In the genomic region with DNA sequence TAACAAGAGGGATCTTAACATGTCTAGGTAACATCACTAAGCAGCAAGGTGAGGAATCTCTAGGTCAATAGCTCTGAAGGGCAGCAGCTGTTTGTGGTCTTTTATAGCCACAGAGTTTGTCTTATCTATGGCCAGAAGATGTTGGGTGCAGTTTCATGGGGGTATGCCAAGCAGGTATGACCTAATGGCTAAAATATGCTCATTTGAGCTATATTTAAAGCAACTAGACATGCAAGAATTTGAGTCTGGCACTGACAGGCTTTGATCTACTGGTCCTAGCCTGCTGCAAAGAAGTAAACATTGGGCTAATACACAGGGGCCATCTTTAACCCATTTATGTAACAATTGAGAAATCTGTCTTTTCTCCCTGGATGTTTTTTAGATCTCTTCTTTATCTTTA, we compare ENCODE assay signal across 1 cellular context.
A peak's percentile ranks its signal among the peaks of the same experiment; 100 is the strongest.
TF ChIP-seq lines count a peak whose summit lies in the region.

No MANE protein-coding gene starts in this region.

TF ChIP-seq in HEK293, 187 proteins besides CTCF, POLR2A, EP300 and RAD21 (continued from another document):
- TF ChIP-seq ZNF558 (tag by site-specific recombination; IDR thresholded peaks at IDR 0.05) = peak; percentile 48; the same call in 1 of the 2 replicates
- TF ChIP-seq MZF1 (tag by site-specific recombination; IDR thresholded peaks at IDR 0.05; ENCODE audit: borderline replicate concordance) = no peak
- no peak for TF ChIP-seq ZNF660 (tag by site-specific recombination; IDR thresholded peaks at IDR 0.05)
- TF ChIP-seq ZIC2 (tag by site-specific recombination; IDR thresholded peaks at IDR 0.05) = no peak
- TF ChIP-seq ZNF155 (tag by site-specific recombination; IDR thresholded peaks at IDR 0.05) = no peak
- TF ChIP-seq ZNF133 (tag by site-specific recombination; IDR thresholded peaks at IDR 0.05) = no peak
TF ChIP-seq in HEK293: peak in this region for 2.
